ENCODE assay signal across 8 cellular contexts in the genomic region with DNA sequence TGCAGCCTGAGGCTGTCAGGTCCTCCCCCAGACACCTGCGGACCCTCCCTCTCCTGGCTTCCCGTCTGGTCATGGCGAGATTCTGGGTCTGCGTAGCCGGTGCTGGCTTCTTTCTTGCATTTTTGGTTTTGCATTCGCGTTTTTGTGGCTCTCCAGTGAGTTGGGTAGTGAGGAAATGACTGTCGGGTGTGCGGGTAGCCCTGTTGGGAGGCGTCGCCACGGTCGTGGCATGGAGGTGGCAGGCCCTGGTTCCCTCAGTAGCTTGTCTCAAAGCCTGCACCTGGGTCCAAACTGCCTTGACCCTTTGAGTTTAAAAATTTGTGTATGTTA. TPM values are rescaled to one million over a fixed set of nuclear protein-coding genes. Genes with fewer than 3 reads are reported as not detected.
DNase-seq lines count a peak whose midpoint lies in the region; ATAC-seq and TF ChIP-seq lines count a peak whose summit lies in the region.

No MANE protein-coding gene starts in this region.

- no peak for TF ChIP-seq CTCF in heart right ventricle (IDR thresholded peaks at IDR 0.05)

- no peaks in the 10 kb centered on the region for H3K9me3 ChIP-seq in NT2/D1 (ENCODE audit: insufficient read depth, low read length)
- no peaks in the 10 kb centered on the region for H3K9me3 ChIP-seq in heart right ventricle
- no peaks in the 10 kb centered on the region for H3K9me3 ChIP-seq in skeletal muscle tissue (ENCODE audit: control insufficient read depth in 3 of 3, low read length in 3 of 3)

- H3K27me3 ChIP-seq in NT2/D1 (ENCODE audit: insufficient read depth, insufficient read length) (no peaks in the 10 kb centered on the region), heart right ventricle (no peaks in the 10 kb centered on the region), skeletal muscle tissue (ENCODE audit: control insufficient read depth in 3 of 3, insufficient read depth in 3 of 3, low read length in 3 of 3) (no peaks in the 10 kb centered on the region)

- intact Hi-C loops in heart right ventricle (cut with DNase I) = no loop called here

- H3K4me1 ChIP-seq in NT2/D1 (ENCODE audit: insufficient read depth, insufficient read length) = no peaks in the 10 kb centered on the region
- H3K4me1 ChIP-seq in heart right ventricle = peaks cover 0 to 58% (median 51%) of the 10 kb centered on the region in 9 donors
- peaks cover 10 to 35% (median 21%) of the 10 kb centered on the region in 3 donors for H3K4me1 ChIP-seq in skeletal muscle tissue (ENCODE audit: control insufficient read depth in 3 of 3, insufficient read depth in 3 of 3, low read length in 3 of 3)

- 0% methylated on average over 13 of the region's 13 CpGs for WGBS in heart right ventricle, 2 donors

- peak overlapping the region; percentile 87 for H3K9ac ChIP-seq in NT2/D1 (ENCODE audit: insufficient read length, low read depth)
- H3K9ac ChIP-seq in skeletal muscle tissue (ENCODE audit: low read depth in 1 of 3, low read length in 3 of 3) = peak overlapping the region; percentile 90 to 98 (median 98)

- peak; percentile 62 for DNase-seq in DMS 273 (lab: John Stamatoyannopoulos, UW; ENCODE audit: unreplicated experiment)
- DNase-seq in DMS 273 treated with DMSO at 0.1 percent for 48 hours (lab: John Stamatoyannopoulos, UW) = no peak
- no peak for DNase-seq in NT2/D1 (ENCODE audit: low read depth, low spot score)
- peak; percentile 36 for DNase-seq in activated gamma-delta T cell treated with anti-CD3 and anti-CD28 coated beads, Interleukin-2, amount 50 U/mL, for 16 hours (ENCODE audit: low read depth)
- DNase-seq in heart right ventricle = no peak
- no peak for DNase-seq in NCI-H1694 (lab: John Stamatoyannopoulos, UW)

- H3K4me3 ChIP-seq in NT2/D1 (ENCODE audit: insufficient read length, low read depth) (peak overlapping the region; percentile 74), heart right ventricle (peak overlapping the region; percentile 55 to 98 (median 92)), skeletal muscle tissue (ENCODE audit: low read length in 3 of 3) (peak overlapping the region; percentile 89 to 99 (median 98))

- H3K27ac ChIP-seq in heart right ventricle (peak overlapping the region; percentile 11 to 92 (median 84)), skeletal muscle tissue (ENCODE audit: low read depth, low read length) (peak overlapping the region; percentile 74)

- peak; percentile 39 for ATAC-seq in HG02642 (IDR thresholded peaks at IDR 0.05; ENCODE audit: poor library complexity, unreplicated experiment)
- ATAC-seq in heart right ventricle = peak; percentile 3 to 55 (median 24)

- H3K36me3 ChIP-seq in NT2/D1 (ENCODE audit: insufficient read depth, insufficient read length, low read length) = no peaks in the 10 kb centered on the region
- H3K36me3 ChIP-seq in heart right ventricle = peaks cover 0 to 18% (median 0%) of the 10 kb centered on the region in 9 donors
- H3K36me3 ChIP-seq in skeletal muscle tissue (ENCODE audit: control insufficient read depth in 3 of 3, insufficient read depth in 3 of 3, low read length in 3 of 3) = peaks cover 0 to 7% (median 0%) of the 10 kb centered on the region in 3 donors

RNA-seq across cellular contexts. Expression of a gene that starts 0.3 kb away (rescaled TPM):
- total RNA-seq in heart right ventricle (10 to 100 TPM in 9 of 10 donors, 1 to 10 TPM in 1; 9.4 to 15.9 (median 11.9) TPM), skeletal muscle tissue (33.4 TPM)
- 10 to 100 TPM in 1 of 2 donors, 1 to 10 TPM in 1; 3.5 to 11.6 TPM for polyA plus RNA-seq in heart right ventricle

RNA-seq across cellular contexts. Expression of a gene that starts 0.6 kb away (rescaled TPM):
- total RNA-seq in heart right ventricle (10 to 100 TPM in 9 of 10 donors, 1 to 10 TPM in 1; 9.4 to 22.4 (median 16.7) TPM), skeletal muscle tissue (16.2 TPM)
- 10 to 100 TPM in 1 of 2 donors, 1 to 10 TPM in 1; 5.4 to 19.9 TPM for polyA plus RNA-seq in heart right ventricle

RNA-seq across cellular contexts. Expression of a gene that starts 47.9 kb away (rescaled TPM):
- total RNA-seq in heart right ventricle (not detected), skeletal muscle tissue (under 0.01 TPM)
- not detected for polyA plus RNA-seq in heart right ventricle

Comparison
In these comparisons a context has a peak if more than half of its experiments do, and no peak if none do; other contexts are left out.
1. DNase-seq: peak in DMS 273 (single experiment) and activated gamma-delta T cell treated with anti-CD3 and anti-CD28 coated beads, Interleukin-2, amount 50 U/mL, for 16 hours (single experiment); none in DMS 273 treated with DMSO at 0.1 percent for 48 hours (single experiment), NT2/D1 (single experiment), heart right ventricle (0 of 2) and NCI-H1694 (single experiment).
2. Peak in every context shown above with its lines, with median percentiles within 50 percentile points of each other: H3K4me3 ChIP-seq.